Comparison of ENCODE assay signal across 8 cellular contexts in the genomic region with DNA sequence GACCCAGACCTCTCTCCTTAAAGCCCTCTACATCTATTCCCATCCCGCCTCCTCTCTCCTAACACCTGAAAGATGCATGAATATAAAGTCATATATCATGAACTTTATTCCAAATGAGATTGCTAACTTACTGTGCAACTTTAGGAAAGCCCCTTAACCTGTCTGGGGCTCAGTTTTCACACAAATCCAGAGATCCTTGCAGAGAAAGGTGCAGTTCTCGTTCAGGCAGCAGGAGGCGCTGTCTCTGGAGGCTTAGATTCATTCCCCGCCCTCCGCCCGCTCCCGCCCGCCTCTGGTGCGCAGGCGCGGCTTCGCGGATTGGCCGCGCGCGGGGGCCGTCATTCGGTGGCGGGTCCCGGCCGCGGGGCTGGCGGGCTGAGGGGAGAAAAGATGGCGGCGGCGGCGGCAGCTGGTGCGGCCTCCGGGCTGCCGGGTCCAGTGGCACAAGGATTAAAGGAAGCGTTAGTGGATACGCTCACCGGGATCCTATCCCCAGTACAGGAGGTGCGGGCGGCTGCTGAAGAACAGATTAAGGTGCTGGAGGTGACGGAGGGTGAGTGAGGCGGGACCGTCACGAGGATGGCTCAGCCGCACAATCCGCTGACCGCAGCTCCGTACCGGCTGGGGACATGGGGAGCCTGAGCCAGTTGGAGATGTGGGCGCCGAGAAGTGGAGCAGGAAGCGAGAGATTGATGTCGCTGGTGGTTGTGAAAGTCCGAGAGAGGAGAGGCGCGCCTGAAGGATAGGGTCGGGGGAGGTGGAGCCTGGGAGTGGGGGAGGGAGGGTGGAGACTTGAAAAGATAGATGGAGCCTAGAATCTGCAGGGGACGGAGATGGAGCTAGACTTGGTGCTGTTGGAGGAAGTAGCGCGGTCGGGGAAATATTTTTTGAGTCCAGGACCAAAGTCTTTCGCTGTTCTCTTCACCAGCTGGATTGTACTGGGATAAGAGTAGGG. TPM values are rescaled to one million over a fixed set of nuclear protein-coding genes. Genes with fewer than 3 reads are reported as not detected.
DNase-seq lines count a peak whose midpoint lies in the region; ATAC-seq and TF ChIP-seq lines count a peak whose summit lies in the region.

A gene (plus strand): TSS at position 338 of the 955 bp plus-strand sequence. CDS start 53 bp downstream, at position 391.

- H3K4me1 Mint-ChIP-seq in activated CD4-positive, alpha-beta T cell treated with anti-CD3 and anti-CD28 coated beads for 36 hours: peaks cover 37% of the 10 kb centered on the region

- peak within 1 kb of the TSS; percentile 86 for H3K4me3 ChIP-seq in BE2C (ENCODE audit: low read depth, low read length)
- peak within 1 kb of the TSS; percentile 100 for H3K4me3 ChIP-seq in choroid plexus epithelial cell (ENCODE audit: low read depth, low read length)

- H3K9me3 Mint-ChIP-seq in activated CD4-positive, alpha-beta T cell treated with anti-CD3 and anti-CD28 coated beads for 36 hours (ENCODE audit: low read depth): no peaks in the 10 kb centered on the region

- POLR2A ChIA-PET in activated CD4-positive, alpha-beta T cell treated with anti-CD3 and anti-CD28 coated beads for 36 hours (lab: Charles Lee): interaction anchor here (0.7 kb wide), 1 partner anchor 13 kb away, joined by 3 read pairs; no protein-coding TSS in a partner anchor

- H3K27me3 ChIP-seq in BE2C: no peaks in the 10 kb centered on the region

- H3K4me1 ChIP-seq in BE2C: peaks cover 3% of the 10 kb centered on the region

- peak; percentile 88 for TF ChIP-seq CTCF in BE2C (IDR thresholded peaks at IDR 0.05; ENCODE audit: low read depth, low read length)
- peak; percentile 86 for TF ChIP-seq CTCF in choroid plexus epithelial cell (conservative IDR thresholded peaks at IDR 0.05; ENCODE audit: low read depth, low read length)

- peak within 1 kb of the TSS; percentile 99 for H3K4me3 Mint-ChIP-seq in activated CD4-positive, alpha-beta T cell treated with anti-CD3 and anti-CD28 coated beads for 36 hours

- DNase-seq in BE2C (peak; percentile 96), NCI-H524 (lab: John Stamatoyannopoulos, UW) (peak; percentile 87 to 88), choroid plexus epithelial cell (ENCODE audit: low read depth) (peak; percentile 96), kidney glomerular epithelial cell (lab: John Stamatoyannopoulos, UW) (peak; percentile 89)
- DNase-seq in activated CD4-positive, alpha-beta T cell treated with anti-CD3 and anti-CD28 coated beads for 36 hours: peak; percentile 97
- DNase-seq in stimulated activated CD4-positive, alpha-beta T cell treated with anti-CD3 and anti-CD28 coated beads, Interleukin-15, amount 100 ng/mL, for 48 hours (ENCODE audit: low read depth in 2 of 2): peak; percentile 87 to 93

- H3K27me3 Mint-ChIP-seq in activated CD4-positive, alpha-beta T cell treated with anti-CD3 and anti-CD28 coated beads for 36 hours: no peaks in the 10 kb centered on the region

- CTCF ChIA-PET in activated CD4-positive, alpha-beta T cell treated with anti-CD3 and anti-CD28 coated beads for 36 hours (lab: Charles Lee): interaction anchor here (0.6 to 3.0 kb wide), 16 partner anchors 9 to 540 kb away, joined by 3 to 11 read pairs (median 4); no protein-coding TSS in a partner anchor

- intact Hi-C loops in activated CD4-positive, alpha-beta T cell treated with anti-CD3 and anti-CD28 coated beads for 36 hours (cut with DNase I, micrococcal nuclease): loop anchor here in 1 of 2 experiments (1.0 to 5.0 kb wide), 8 partner anchors 126 to 1178 kb away; a partner anchor contains a TSS

- H3K9me3 ChIP-seq in BE2C: no peaks in the 10 kb centered on the region

- peak; percentile 95 for ATAC-seq in HG03432 (IDR thresholded peaks at IDR 0.05; ENCODE audit: unreplicated experiment)
- peak; percentile 94 for ATAC-seq in activated CD4-positive, alpha-beta T cell treated with anti-CD3 and anti-CD28 coated beads for 36 hours

- H3K36me3 Mint-ChIP-seq in activated CD4-positive, alpha-beta T cell treated with anti-CD3 and anti-CD28 coated beads for 36 hours (ENCODE audit: low read depth): peaks cover 10% of the 10 kb centered on the region

- peaks cover 2% of the 10 kb centered on the region for H3K36me3 ChIP-seq in BE2C

- H3K27ac Mint-ChIP-seq in activated CD4-positive, alpha-beta T cell treated with anti-CD3 and anti-CD28 coated beads for 36 hours: peak within 1 kb of the TSS; percentile 98

- TF ChIP-seq POLR2A in GM19193 (IDR thresholded peaks at IDR 0.05; ENCODE audit: extremely low read depth, insufficient read depth, insufficient read length): peak; percentile 89

RNA-seq across cellular contexts. Expression of the gene that starts here (rescaled TPM):
- polyA plus RNA-seq in BE2C (2012; ENCODE audit: insufficient read depth, insufficient read length, low read depth): 39.1 TPM
- 10 to 100 TPM; 65.1 to 66.0 TPM for total RNA-seq in activated CD4-positive, alpha-beta T cell treated with anti-CD3 and anti-CD28 coated beads for 36 hours

Comparison
In these comparisons a context has a peak if more than half of its experiments do, and no peak if none do; other contexts are left out.
1. Peak in every context shown above with its lines: DNase-seq, ATAC-seq and H3K4me3 ChIP-seq.